ENCODE assay signal across 26 cellular contexts in genomic region chr3:174342941-174343431, GRCh38.
DNase-seq lines count a peak whose midpoint lies in the region; ATAC-seq, FAIRE-seq and TF ChIP-seq lines count a peak whose summit lies in the region.
"Had no signal": no experiment of that assay in that cellular context is flagged by ENCODE, and none has a peak within 500 bp of the region (broad histone marks: within the 10 kb centered on the region; RNA-seq: fewer than 3 reads in every experiment).

No MANE protein-coding gene starts in this region.

- H3K4me1 Mint-ChIP-seq in astrocyte (ENCODE audit: low read depth, unreplicated experiment), result peaks cover 4% of the 10 kb centered on the region
- H3K4me1 Mint-ChIP-seq: activated naive CD4-positive, alpha-beta T cell treated with anti-CD3 and anti-CD28 coated beads, Interleukin-2, amount 50 U/mL, for 24 hours; CD4-positive, CD25-positive, alpha-beta regulatory T cell had no signal

- WGBS in GM23248 (ENCODE audit: low coverage in 1 of 2, low lambda C conversion rate in 2 of 2, missing lambda C conversion rate in 2 of 2), 2 experiments, result 10 to 15% methylated on average over 3 of the region's 3 CpGs

- H2AFZ ChIP-seq in GM23248 (peak overlapping the region; percentile 49), astrocyte (ENCODE audit: low read depth, low read length) (no peak overlapping the region)
- H2AFZ ChIP-seq: hepatocyte, neural progenitor cell had no signal

- H4K20me1 ChIP-seq in GM23248 (ENCODE audit: insufficient read depth), result no peaks in the 10 kb centered on the region
- no peaks in the 10 kb centered on the region for H4K20me1 ChIP-seq in astrocyte (ENCODE audit: insufficient read depth, low read length)

- CTCF ChIA-PET in AG04450 (lab: Charles Lee), result no interaction called here

- no peak for ATAC-seq in HG03521 (IDR thresholded peaks at IDR 0.05; ENCODE audit: unreplicated experiment)
- ATAC-seq: HepG2, left ventricle myocardium superior had no signal

- H3K4me3 Mint-ChIP-seq in astrocyte (ENCODE audit: unreplicated experiment), result no peak overlapping the region
- H3K4me3 Mint-ChIP-seq: activated naive CD4-positive, alpha-beta T cell treated with anti-CD3 and anti-CD28 coated beads, Interleukin-2, amount 50 U/mL, for 24 hours; activated T-helper 1 cell treated with anti-CD3 and anti-CD28 coated beads, Interleukin-12 subunit alpha, Interleukin-12 subunit beta, Interleukin-2, Interleukin-4 antibody, amounts not matched to agents 30 ng/mL and 10 ng/mL and 1 ng/mL, durations not matched to agents 14 hours and 24 hours and 36 hours; CD4-positive, CD25-positive, alpha-beta regulatory T cell; neural progenitor cell; T-helper 1 cell treated with Interleukin-12 subunit alpha and Interleukin-12 subunit beta and Interleukin-4 antibody, amounts not matched to agents 30 μg/mL and 1 μg/mL, for 36 hours had no signal

- no peak for FAIRE-seq in astrocyte (lab: Jason Lieb, UNC)
- FAIRE-seq: GM12891, HepG2 had no signal

- DNase-seq in AG04450 (ENCODE audit: low read depth, low spot score) (no peak), GM23248 (peak; percentile 53), astrocyte (ENCODE audit: low read depth) (peak; percentile 58), fibroblast of the aortic adventitia (ENCODE audit: low read depth) (peak; percentile 55)
- DNase-seq in activated CD4-positive, alpha-beta T cell treated with anti-CD3 and anti-CD28 coated beads, Interleukin-2, amount 50 U/mL, for 4 hours, result no peak
- DNase-seq in stimulated activated naive CD4-positive, alpha-beta T cell (lab: John Stamatoyannopoulos, UW), result no peak
- DNase-seq in stimulated activated CD4-positive, alpha-beta T cell treated with anti-CD3 and anti-CD28 coated beads, Interleukin-4, amount 100 ng/mL, for 24 hours, result no peak
- DNase-seq: activated CD4-positive, alpha-beta T cell treated with anti-CD3 and anti-CD28 coated beads for 48 hours; CD4-positive, CD25-positive, alpha-beta regulatory T cell; colonic mucosa; DMS153; foreskin melanocyte; left ventricle myocardium superior; midbrain; NCI-H1105 treated with DMSO at 0.1 percent for 48 hours; NCI-H524 had no signal

- no peak overlapping the region for H3K9ac ChIP-seq in GM23248
- no peak overlapping the region for H3K9ac ChIP-seq in astrocyte (ENCODE audit: low read length)
- H3K9ac ChIP-seq: neural progenitor cell had no signal

- H3F3A ChIP-seq in GM23248 (ENCODE audit: insufficient read depth), result peaks cover 16% of the 10 kb centered on the region

- H3K36me3 Mint-ChIP-seq in astrocyte (ENCODE audit: low read depth, unreplicated experiment), result no peaks in the 10 kb centered on the region
- H3K36me3 Mint-ChIP-seq: activated naive CD4-positive, alpha-beta T cell treated with anti-CD3 and anti-CD28 coated beads, Interleukin-2, amount 50 U/mL, for 24 hours; CD4-positive, CD25-positive, alpha-beta regulatory T cell; neural progenitor cell had no signal

- H3K9me3 ChIP-seq in AG04450 (ENCODE audit: control insufficient read depth, insufficient read depth, low read length) (no peaks in the 10 kb centered on the region), GM23248 (ENCODE audit: low read depth) (no peaks in the 10 kb centered on the region), astrocyte (ENCODE audit: insufficient read depth, low read depth, low read length) (no peaks in the 10 kb centered on the region)
- H3K9me3 ChIP-seq: ascending aorta, colonic mucosa, prostate gland had no signal

- 0 out of 2 replicates have a peak, but pooled peaks have one; percentile 7 for TF ChIP-seq CTCF in AG04450 (IDR thresholded peaks at IDR 0.05; ENCODE audit: low read depth, low read length)
- no peak for TF ChIP-seq CTCF in astrocyte (IDR thresholded peaks at IDR 0.05; ENCODE audit: insufficient read depth, low read depth, low read length)
- no peak for TF ChIP-seq CTCF in fibroblast of the aortic adventitia (IDR thresholded peaks at IDR 0.05; ENCODE audit: insufficient read depth, low read length)

- no peaks in the 10 kb centered on the region for H3K9me2 ChIP-seq in GM23248 (ENCODE audit: insufficient read depth)

- peaks cover 18% of the 10 kb centered on the region for H3K4me1 ChIP-seq in GM23248 (ENCODE audit: insufficient read depth)
- no peaks in the 10 kb centered on the region for H3K4me1 ChIP-seq in astrocyte (ENCODE audit: insufficient read depth, low read length)
- H3K4me1 ChIP-seq: ascending aorta, colonic mucosa, neural progenitor cell had no signal

- POLR2A ChIA-PET in AG04450 (lab: Yijun Ruan, JAX), result no interaction called here

- H3K27ac ChIP-seq in AG04450 (ENCODE audit: low read depth, low read length), result no peak overlapping the region
- peak overlapping the region; percentile 21 for H3K27ac ChIP-seq in GM23248
- H3K27ac ChIP-seq in astrocyte (ENCODE audit: low read depth, low read length), result no peak overlapping the region
- H3K27ac ChIP-seq: ascending aorta, colonic mucosa, hepatocyte, neural progenitor cell, prostate gland had no signal

- no peak overlapping the region for H3K27ac Mint-ChIP-seq in astrocyte (ENCODE audit: unreplicated experiment)
- H3K27ac Mint-ChIP-seq: activated naive CD4-positive, alpha-beta T cell treated with anti-CD3 and anti-CD28 coated beads, Interleukin-2, amount 50 U/mL, for 24 hours; activated T-helper 1 cell treated with anti-CD3 and anti-CD28 coated beads, Interleukin-12 subunit alpha, Interleukin-12 subunit beta, Interleukin-2, Interleukin-4 antibody, amounts not matched to agents 30 ng/mL and 10 ng/mL and 1 ng/mL, durations not matched to agents 14 hours and 24 hours and 36 hours; CD4-positive, CD25-positive, alpha-beta regulatory T cell; neural progenitor cell; T-helper 1 cell treated with Interleukin-12 subunit alpha and Interleukin-12 subunit beta and Interleukin-4 antibody, amounts not matched to agents 30 μg/mL and 1 μg/mL, for 36 hours had no signal

- H3K79me2 ChIP-seq in GM23248 (ENCODE audit: insufficient read depth) (no peaks in the 10 kb centered on the region), astrocyte (ENCODE audit: insufficient read depth, low read length) (no peaks in the 10 kb centered on the region)
- H3K79me2 ChIP-seq: hepatocyte had no signal

- H3K36me3 ChIP-seq in GM23248 (ENCODE audit: low read depth), result no peaks in the 10 kb centered on the region
- no peaks in the 10 kb centered on the region for H3K36me3 ChIP-seq in astrocyte (ENCODE audit: insufficient read depth, low read length)
- H3K36me3 ChIP-seq: ascending aorta, colonic mucosa, neural progenitor cell, prostate gland had no signal

- peaks cover 1% of the 10 kb centered on the region for H3K9me3 Mint-ChIP-seq in astrocyte (ENCODE audit: unreplicated experiment)
- H3K9me3 Mint-ChIP-seq: activated T-helper 1 cell treated with anti-CD3 and anti-CD28 coated beads, Interleukin-12 subunit alpha, Interleukin-12 subunit beta, Interleukin-2, Interleukin-4 antibody, amounts not matched to agents 30 ng/mL and 10 ng/mL and 1 ng/mL, durations not matched to agents 14 hours and 24 hours and 36 hours; neural progenitor cell; T-helper 1 cell treated with Interleukin-12 subunit alpha and Interleukin-12 subunit beta and Interleukin-4 antibody, amounts not matched to agents 30 μg/mL and 1 μg/mL, for 36 hours had no signal

- H3K27me3 Mint-ChIP-seq in astrocyte (ENCODE audit: low read depth, unreplicated experiment), result no peaks in the 10 kb centered on the region
- H3K27me3 Mint-ChIP-seq: activated naive CD4-positive, alpha-beta T cell treated with anti-CD3 and anti-CD28 coated beads, Interleukin-2, amount 50 U/mL, for 24 hours; CD4-positive, CD25-positive, alpha-beta regulatory T cell had no signal

- in situ Hi-C loops in GM23248 (cut with MboI), result no loop called here

- peak overlapping the region; percentile 29 for H3K4me2 ChIP-seq in GM23248 (ENCODE audit: unreplicated experiment)
- no peak overlapping the region for H3K4me2 ChIP-seq in astrocyte (ENCODE audit: low read length)
- H3K4me2 ChIP-seq: hepatocyte, neural progenitor cell had no signal

- H3K4me3 ChIP-seq in AG04450 (ENCODE audit: low read depth, low read length), result no peak overlapping the region
- no peak overlapping the region for H3K4me3 ChIP-seq in GM23248
- no peak overlapping the region for H3K4me3 ChIP-seq in astrocyte (ENCODE audit: insufficient read depth, low read depth, low read length)
- H3K4me3 ChIP-seq in fibroblast of the aortic adventitia (ENCODE audit: low read depth, low read length), result no peak overlapping the region
- H3K4me3 ChIP-seq: ascending aorta, colonic mucosa, hepatocyte, neural progenitor cell, prostate gland had no signal

- H3K27me3 ChIP-seq in AG04450 (ENCODE audit: control insufficient read depth, insufficient read depth, low read length), result no peaks in the 10 kb centered on the region
- no peaks in the 10 kb centered on the region for H3K27me3 ChIP-seq in GM23248 (replicated peaks; ENCODE audit: insufficient read depth)
- no peaks in the 10 kb centered on the region for H3K27me3 ChIP-seq in astrocyte (ENCODE audit: insufficient read depth, low read length)
- H3K27me3 ChIP-seq: ascending aorta, colonic mucosa, hepatocyte, neural progenitor cell had no signal

Comparison
In these comparisons a context has a peak if more than half of its experiments do, and no peak if none do; other contexts are left out.
1. DNase-seq: peak in GM23248 (single experiment), astrocyte (single experiment) and fibroblast of the aortic adventitia (single experiment); none in AG04450 (single experiment), activated CD4-positive, alpha-beta T cell treated with anti-CD3 and anti-CD28 coated beads, Interleukin-2, amount 50 U/mL, for 4 hours (0 of 2), stimulated activated naive CD4-positive, alpha-beta T cell (0 of 6) and stimulated activated CD4-positive, alpha-beta T cell treated with anti-CD3 and anti-CD28 coated beads, Interleukin-4, amount 100 ng/mL, for 24 hours (single experiment).